1 cellular context compared by ENCODE assay signal in the genomic region with DNA sequence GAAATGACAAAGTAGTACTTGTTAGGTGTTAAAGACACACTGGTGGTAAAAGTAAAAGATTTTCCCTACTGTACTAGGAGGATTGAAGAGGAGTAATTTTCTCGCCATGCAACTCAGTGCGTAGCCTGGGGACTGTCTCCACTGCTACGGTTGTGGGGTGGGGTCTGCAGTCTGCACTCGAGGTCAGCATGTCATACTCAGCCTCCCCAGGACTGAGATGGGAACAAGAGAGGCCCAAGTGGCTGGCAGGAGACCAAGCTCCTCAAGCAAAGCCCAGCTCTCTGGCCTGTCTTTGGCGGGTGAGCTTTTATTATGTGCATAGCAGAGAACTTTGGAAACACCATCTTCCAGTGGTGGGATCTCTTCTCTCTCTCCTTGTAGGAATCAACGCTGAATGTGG.
TF ChIP-seq lines count a peak whose summit lies in the region.

No MANE protein-coding gene starts in this region.

TF ChIP-seq in GM23338, 12 proteins besides CTCF, POLR2A, EP300 and RAD21 (continued from another document):
- TF ChIP-seq, protein P1, sequence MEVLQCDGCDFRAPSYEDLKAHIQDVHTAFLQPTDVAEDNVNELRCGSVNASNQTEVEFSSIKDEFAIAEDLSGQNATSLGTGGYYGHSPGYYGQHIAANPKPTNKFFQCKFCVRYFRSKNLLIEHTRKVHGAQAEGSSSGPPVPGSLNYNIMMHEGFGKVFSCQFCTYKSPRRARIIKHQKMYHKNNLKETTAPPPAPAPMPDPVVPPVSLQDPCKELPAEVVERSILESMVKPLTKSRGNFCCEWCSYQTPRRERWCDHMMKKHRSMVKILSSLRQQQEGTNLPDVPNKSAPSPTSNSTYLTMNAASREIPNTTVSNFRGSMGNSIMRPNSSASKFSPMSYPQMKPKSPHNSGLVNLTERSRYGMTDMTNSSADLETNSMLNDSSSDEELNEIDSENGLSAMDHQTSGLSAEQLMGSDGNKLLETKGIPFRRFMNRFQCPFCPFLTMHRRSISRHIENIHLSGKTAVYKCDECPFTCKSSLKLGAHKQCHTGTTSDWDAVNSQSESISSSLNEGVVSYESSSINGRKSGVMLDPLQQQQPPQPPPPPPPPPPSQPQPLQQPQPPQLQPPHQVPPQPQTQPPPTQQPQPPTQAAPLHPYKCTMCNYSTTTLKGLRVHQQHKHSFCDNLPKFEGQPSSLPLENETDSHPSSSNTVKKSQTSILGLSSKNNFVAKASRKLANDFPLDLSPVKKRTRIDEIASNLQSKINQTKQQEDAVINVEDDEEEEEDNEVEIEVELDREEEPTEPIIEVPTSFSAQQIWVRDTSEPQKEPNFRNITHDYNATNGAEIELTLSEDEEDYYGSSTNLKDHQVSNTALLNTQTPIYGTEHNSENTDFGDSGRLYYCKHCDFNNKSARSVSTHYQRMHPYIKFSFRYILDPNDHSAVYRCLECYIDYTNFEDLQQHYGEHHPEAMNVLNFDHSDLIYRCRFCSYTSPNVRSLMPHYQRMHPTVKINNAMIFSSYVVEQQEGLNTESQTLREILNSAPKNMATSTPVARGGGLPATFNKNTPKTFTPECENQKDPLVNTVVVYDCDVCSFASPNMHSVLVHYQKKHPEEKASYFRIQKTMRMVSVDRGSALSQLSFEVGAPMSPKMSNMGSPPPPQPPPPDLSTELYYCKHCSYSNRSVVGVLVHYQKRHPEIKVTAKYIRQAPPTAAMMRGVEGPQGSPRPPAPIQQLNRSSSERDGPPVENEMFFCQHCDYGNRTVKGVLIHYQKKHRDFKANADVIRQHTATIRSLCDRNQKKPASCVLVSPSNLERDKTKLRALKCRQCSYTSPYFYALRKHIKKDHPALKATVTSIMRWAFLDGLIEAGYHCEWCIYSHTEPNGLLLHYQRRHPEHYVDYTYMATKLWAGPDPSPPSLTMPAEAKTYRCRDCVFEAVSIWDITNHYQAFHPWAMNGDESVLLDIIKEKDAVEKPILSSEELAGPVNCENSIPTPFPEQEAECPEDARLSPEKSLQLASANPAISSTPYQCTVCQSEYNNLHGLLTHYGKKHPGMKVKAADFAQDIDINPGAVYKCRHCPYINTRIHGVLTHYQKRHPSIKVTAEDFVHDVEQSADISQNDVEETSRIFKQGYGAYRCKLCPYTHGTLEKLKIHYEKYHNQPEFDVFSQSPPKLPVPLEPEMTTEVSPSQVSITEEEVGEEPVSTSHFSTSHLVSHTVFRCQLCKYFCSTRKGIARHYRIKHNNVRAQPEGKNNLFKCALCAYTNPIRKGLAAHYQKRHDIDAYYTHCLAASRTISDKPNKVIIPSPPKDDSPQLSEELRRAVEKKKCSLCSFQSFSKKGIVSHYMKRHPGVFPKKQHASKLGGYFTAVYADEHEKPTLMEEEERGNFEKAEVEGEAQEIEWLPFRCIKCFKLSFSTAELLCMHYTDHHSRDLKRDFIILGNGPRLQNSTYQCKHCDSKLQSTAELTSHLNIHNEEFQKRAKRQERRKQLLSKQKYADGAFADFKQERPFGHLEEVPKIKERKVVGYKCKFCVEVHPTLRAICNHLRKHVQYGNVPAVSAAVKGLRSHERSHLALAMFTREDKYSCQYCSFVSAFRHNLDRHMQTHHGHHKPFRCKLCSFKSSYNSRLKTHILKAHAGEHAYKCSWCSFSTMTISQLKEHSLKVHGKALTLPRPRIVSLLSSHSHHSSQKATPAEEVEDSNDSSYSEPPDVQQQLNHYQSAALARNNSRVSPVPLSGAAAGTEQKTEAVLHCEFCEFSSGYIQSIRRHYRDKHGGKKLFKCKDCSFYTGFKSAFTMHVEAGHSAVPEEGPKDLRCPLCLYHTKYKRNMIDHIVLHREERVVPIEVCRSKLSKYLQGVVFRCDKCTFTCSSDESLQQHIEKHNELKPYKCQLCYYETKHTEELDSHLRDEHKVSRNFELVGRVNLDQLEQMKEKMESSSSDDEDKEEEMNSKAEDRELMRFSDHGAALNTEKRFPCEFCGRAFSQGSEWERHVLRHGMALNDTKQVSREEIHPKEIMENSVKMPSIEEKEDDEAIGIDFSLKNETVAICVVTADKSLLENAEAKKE (CRISPR knock-in tag; IDR thresholded peaks at IDR 0.05): no peak
- TF ChIP-seq JUNB (IDR thresholded peaks at IDR 0.05; ENCODE audit: unreplicated experiment) (no peak), POLR2AphosphoS5 (IDR thresholded peaks at IDR 0.05; ENCODE audit: low read depth) (no peak), CREB1 (CRISPR knock-in tag; IDR thresholded peaks at IDR 0.05; ENCODE audit: low read depth) (no peak)
